In the genomic region with DNA sequence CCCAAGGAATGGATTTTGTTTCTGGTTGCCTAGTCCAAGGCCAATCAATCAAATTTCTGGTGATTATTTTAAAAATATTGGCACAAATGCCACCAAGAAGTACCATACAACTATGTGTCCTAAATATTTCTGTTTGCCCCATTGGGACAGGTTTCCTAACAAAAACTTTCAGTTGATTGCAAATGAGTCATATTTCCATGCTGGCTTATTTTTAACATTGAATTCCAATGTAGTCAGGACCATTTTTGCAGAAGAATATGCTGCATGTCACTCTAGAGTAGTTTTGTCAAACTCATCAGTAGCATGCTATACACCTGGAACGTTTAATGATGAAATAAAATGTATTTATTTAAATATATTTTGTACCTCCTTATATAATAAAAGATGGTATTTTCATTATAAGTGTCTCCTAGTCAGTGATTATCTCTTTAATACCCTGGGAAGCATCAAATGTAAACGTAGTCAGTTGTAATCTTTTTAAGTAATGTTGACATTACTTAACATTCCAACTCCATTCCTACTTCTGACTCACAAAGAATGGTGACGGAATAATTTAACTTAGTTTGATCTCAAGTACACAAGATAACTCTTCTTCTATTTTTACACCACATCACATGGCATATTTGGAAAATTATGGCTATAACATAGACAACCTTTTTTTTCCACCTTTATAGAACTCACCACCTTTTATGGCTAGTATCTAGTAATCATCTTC, we compare ENCODE assay signal across 25 cellular contexts. TPM values are rescaled to one million over a fixed set of nuclear protein-coding genes. Genes with fewer than 3 reads are reported as not detected.
A peak's percentile ranks its signal among the peaks of the same experiment; 100 is the strongest.
DNase-seq lines count a peak whose midpoint lies in the region; ATAC-seq and TF ChIP-seq lines count a peak whose summit lies in the region.
"Had no signal": no experiment of that assay in that cellular context is flagged by ENCODE, and none has a peak within 500 bp of the region (broad histone marks: within the 10 kb centered on the region; RNA-seq: fewer than 3 reads in every experiment).

No MANE protein-coding gene starts in this region.

- ATAC-seq in HG03196 (IDR thresholded peaks at IDR 0.05; ENCODE audit: unreplicated experiment) (no peak), aorta (ENCODE audit: low FRiP score) (no peak), GM18502 (IDR thresholded peaks at IDR 0.05; ENCODE audit: poor library complexity, unreplicated experiment) (no peak)
- ATAC-seq: A549 had no signal

- H3K4me1 Mint-ChIP-seq in HFFc6 (ENCODE audit: low read depth): peaks cover 84% of the 10 kb centered on the region
- H3K4me1 Mint-ChIP-seq: activated CD4-positive, alpha-beta T cell treated with anti-CD3 and anti-CD28 coated beads, Interleukin-2, amount 10 ng/mL, durations not matched to agents 24 days and 14 days had no signal

- peaks cover 56% of the 10 kb centered on the region for H3K4me1 ChIP-seq in ACC112 (ENCODE audit: control insufficient read depth, insufficient read depth, low read length, unreplicated experiment)
- no peaks in the 10 kb centered on the region for H3K4me1 ChIP-seq in aorta (ENCODE audit: control insufficient read depth in 1 of 2, insufficient read depth in 2 of 2, low read length in 2 of 2)
- H3K4me1 ChIP-seq: A549, HAP-1, left ventricle myocardium inferior, right atrium auricular region had no signal

- no peaks in the 10 kb centered on the region for H3K79me2 ChIP-seq in ACC112 (ENCODE audit: control insufficient read depth, insufficient read depth, low read length, unreplicated experiment)

- H3K27ac ChIP-seq in ACC112 (ENCODE audit: low read depth, low read length): peak overlapping the region; percentile 78
- no peak overlapping the region for H3K27ac ChIP-seq in aorta (ENCODE audit: low read depth in 1 of 2, low read length in 2 of 2)
- H3K27ac ChIP-seq: A549, HL-60, left ventricle myocardium inferior, PC-9, right atrium auricular region had no signal

- H3K36me3 ChIP-seq in ACC112 (ENCODE audit: insufficient read depth, low read length) (no peaks in the 10 kb centered on the region), aorta (ENCODE audit: control insufficient read depth in 1 of 2, insufficient read depth in 2 of 2, low read length in 1 of 2) (no peaks in the 10 kb centered on the region)
- H3K36me3 ChIP-seq: HAP-1, left ventricle myocardium inferior, right atrium auricular region had no signal

- H3K27ac Mint-ChIP-seq in HFFc6: peak overlapping the region; percentile 62
- H3K27ac Mint-ChIP-seq: activated CD4-positive, alpha-beta T cell treated with anti-CD3 and anti-CD28 coated beads, Interleukin-2, amount 10 ng/mL, durations not matched to agents 24 days and 14 days; stimulated activated naive CD8-positive, alpha-beta T cell treated with anti-CD3 and anti-CD28 coated beads, Interleukin-15, Interleukin-2, amounts not matched to agents 100 ng/mL and 50 ng/mL, for 24 hours; type B pancreatic cell had no signal

- H3K27me3 Mint-ChIP-seq in HFFc6 (ENCODE audit: insufficient read depth): no peaks in the 10 kb centered on the region
- H3K27me3 Mint-ChIP-seq: activated CD4-positive, alpha-beta T cell treated with anti-CD3 and anti-CD28 coated beads, Interleukin-2, amount 10 ng/mL, durations not matched to agents 24 days and 14 days; stimulated activated naive CD8-positive, alpha-beta T cell treated with anti-CD3 and anti-CD28 coated beads, Interleukin-15, Interleukin-2, amounts not matched to agents 100 ng/mL and 50 ng/mL, for 24 hours; type B pancreatic cell had no signal

- intact Hi-C loops in aorta (cut with DNase I): no loop called here

- peak overlapping the region; percentile 36 for H3K4me3 Mint-ChIP-seq in HFFc6
- H3K4me3 Mint-ChIP-seq: activated CD4-positive, alpha-beta T cell treated with anti-CD3 and anti-CD28 coated beads, Interleukin-2, amount 10 ng/mL, durations not matched to agents 24 days and 14 days; stimulated activated naive CD8-positive, alpha-beta T cell treated with anti-CD3 and anti-CD28 coated beads, Interleukin-15, Interleukin-2, amounts not matched to agents 100 ng/mL and 50 ng/mL, for 24 hours; type B pancreatic cell had no signal

- DNase-seq in HFFc6 (peak; percentile 29), fibroblast of the aortic adventitia (ENCODE audit: low read depth) (peak; percentile 49), foreskin melanocyte (no peak), aorta (no peak)
- DNase-seq: activated CD4-positive, alpha-beta T cell treated with anti-CD3 and anti-CD28 coated beads, Interleukin-2, amount 10 ng/mL, durations not matched to agents 24 days and 14 days; activated CD8-positive, alpha-beta memory T cell treated with anti-CD3 and anti-CD28 coated beads, Interleukin-2, amount 50 U/mL, for 4 hours; activated effector memory CD4-positive, alpha-beta T cell treated with anti-CD3 and anti-CD28 coated beads, Interleukin-2, amount 50 U/mL, for 16 hours; amygdala; KG1; left ventricle myocardium inferior; NCI-H1092; NCI-H2107; nucleus accumbens; PC-9 had no signal

- no peaks in the 10 kb centered on the region for H3K9me3 ChIP-seq in aorta (ENCODE audit: control insufficient read depth, low read length)
- H3K9me3 ChIP-seq: A549, HAP-1, left ventricle myocardium inferior, right atrium auricular region had no signal

- whole genome bisulfite sequencing in aorta, 2 donors: 37 to 39% methylated on average over 3 of the region's 3 CpGs

- no peak overlapping the region for H2AFZ ChIP-seq in ACC112 (ENCODE audit: low read length, unreplicated experiment)
- H2AFZ ChIP-seq: PC-9 had no signal

- no peaks in the 10 kb centered on the region for H3K9me3 Mint-ChIP-seq in HFFc6
- H3K9me3 Mint-ChIP-seq: activated CD4-positive, alpha-beta T cell treated with anti-CD3 and anti-CD28 coated beads, Interleukin-2, amount 10 ng/mL, durations not matched to agents 24 days and 14 days; stimulated activated naive CD8-positive, alpha-beta T cell treated with anti-CD3 and anti-CD28 coated beads, Interleukin-15, Interleukin-2, amounts not matched to agents 100 ng/mL and 50 ng/mL, for 24 hours; type B pancreatic cell had no signal

- TF ChIP-seq CTCF in HFFc6 (IDR thresholded peaks at IDR 0.05) (no peak), WI38 (IDR thresholded peaks at IDR 0.05; ENCODE audit: low read depth, low read length) (no peak), fibroblast of the aortic adventitia (IDR thresholded peaks at IDR 0.05; ENCODE audit: insufficient read depth, low read length) (no peak)

- peak overlapping the region; percentile 24; the same call in 1 of the 2 replicates for H3K4me3 ChIP-seq in ACC112 (ENCODE audit: low read depth, low read length)
- H3K4me3 ChIP-seq in WI38 (ENCODE audit: low read depth, low read length): peak overlapping the region; percentile 13
- no peak overlapping the region for H3K4me3 ChIP-seq in fibroblast of the aortic adventitia (ENCODE audit: low read depth, low read length)
- no peak overlapping the region for H3K4me3 ChIP-seq in aorta (ENCODE audit: low read length in 2 of 2)
- H3K4me3 ChIP-seq: A549, HAP-1, left ventricle myocardium inferior, PC-9, right atrium auricular region had no signal

- H3K27me3 ChIP-seq in ACC112 (ENCODE audit: insufficient read depth, low read length): no peaks in the 10 kb centered on the region
- peaks cover 0 to 2% of the 10 kb centered on the region in 2 donors for H3K27me3 ChIP-seq in aorta (ENCODE audit: control insufficient read depth in 1 of 2, insufficient read depth in 2 of 2, low read length in 1 of 2)
- H3K27me3 ChIP-seq: right atrium auricular region had no signal

- H3K36me3 Mint-ChIP-seq in HFFc6 (ENCODE audit: low read depth): no peaks in the 10 kb centered on the region
- H3K36me3 Mint-ChIP-seq: type B pancreatic cell had no signal

RNA-seq across cellular contexts. Expression of gene USH2A, which starts 39.0 kb away (rescaled TPM):
- total RNA-seq in HFFc6 (2021; fragmentation: NEBNext Ultra II Directional; extraction: Animal tissue kit (Norgen Biotek cat#: 25700)): under 1 TPM; 0.02 to 0.07 (median 0.04) TPM
- total RNA-seq in fibroblast of the aortic adventitia (ENCODE audit: low replicate concordance) (under 0.01 TPM in 1 of 2 replicates, not detected in the other), aorta (not detected)
- under 1 TPM in 1 of 2 donors, not detected in 1; 0.13 TPM for polyA plus RNA-seq in aorta
- total RNA-seq: activated CD4-positive, alpha-beta T cell treated with anti-CD3 and anti-CD28 coated beads, Interleukin-2, amount 10 ng/mL, durations not matched to agents 24 days and 14 days; glomerular endothelial cell; PC-9 had no signal
- polyA plus RNA-seq: A549 had no signal

Comparison
In these comparisons a context has a peak if more than half of its experiments do, and no peak if none do; other contexts are left out.
1. H3K4me3 ChIP-seq: peak in ACC112 (single experiment) and WI38 (single experiment); none in fibroblast of the aortic adventitia (single experiment) and aorta (0 of 2).
2. DNase-seq: peak in HFFc6 (single experiment) and fibroblast of the aortic adventitia (single experiment); none in foreskin melanocyte (single experiment) and aorta (0 of 2).